In genomic region chr17:67474081-67474661, GRCh38 we compare ENCODE assay signal across 9 cellular contexts.
DNase-seq lines count a peak whose midpoint lies in the region; ATAC-seq and TF ChIP-seq lines count a peak whose summit lies in the region.
"Had no signal": no experiment of that assay in that cellular context is flagged by ENCODE, and none has a peak within 500 bp of the region (broad histone marks: within the 10 kb centered on the region; RNA-seq: fewer than 3 reads in every experiment).

No MANE protein-coding gene starts in this region.

- CTCF ChIA-PET in T-cell (lab: Charles Lee) = interaction anchor here (0.5 to 3.4 kb wide), 15 partner anchors 7 to 97 kb away, joined by 3 to 86 read pairs (median 6); partner anchors contain the start of gene PITPNC1 (in 1 of the 2)

- H3K9me3 Mint-ChIP-seq in T-cell = peaks cover 0 to 5% (median 0%) of the 10 kb centered on the region in 3 donors

- H3K27ac Mint-ChIP-seq in T-cell = peak overlapping the region; percentile 89 to 94

- H3K4me1 Mint-ChIP-seq in T-cell = peaks cover 72 to 74% (median 73%) of the 10 kb centered on the region in 3 donors

- H3K27me3 ChIP-seq in rectal smooth muscle tissue (ENCODE audit: control insufficient read depth, insufficient read depth, low read length) = no peaks in the 10 kb centered on the region

- peaks cover 5% of the 10 kb centered on the region for H3K36me3 Mint-ChIP-seq in T-cell

- H3K27ac ChIP-seq in rectal smooth muscle tissue (ENCODE audit: low read depth, low read length) = peak overlapping the region; percentile 6

- ATAC-seq in T-cell (replicated peaks in 1 of 4) (no peak), GM21390 (IDR thresholded peaks at IDR 0.05; ENCODE audit: unreplicated experiment) (no peak), HG03342 (IDR thresholded peaks at IDR 0.05; ENCODE audit: unreplicated experiment) (no peak)

- TF ChIP-seq CTCF in fibroblast of mammary gland (conservative IDR thresholded peaks at IDR 0.05; ENCODE audit: control insufficient read depth, insufficient read depth, low read depth, low read length) = peak; percentile 11

- no peak overlapping the region for H3K9ac ChIP-seq in rectal smooth muscle tissue (ENCODE audit: low read length)

- H3K4me3 ChIP-seq in fibroblast of mammary gland (ENCODE audit: control insufficient read depth, low read depth, low read length) (no peak overlapping the region), rectal smooth muscle tissue (ENCODE audit: low read length) (no peak overlapping the region)

- no peaks in the 10 kb centered on the region for H3K27me3 Mint-ChIP-seq in T-cell

- H3K4me1 ChIP-seq in rectal smooth muscle tissue (ENCODE audit: control insufficient read depth, insufficient read depth, low read length) = no peaks in the 10 kb centered on the region

- peak overlapping the region; percentile 61 to 65 (median 61) for H3K4me3 Mint-ChIP-seq in T-cell

- DNase-seq in ELF-1 (ENCODE audit: low read depth, low spot score) = peak; percentile 32
- DNase-seq in T-cell = no peak
- DNase-seq in fibroblast of mammary gland (ENCODE audit: low read depth) = peak; percentile 96
- no peak for DNase-seq in NCI-H2107 treated with DMSO at 0.1 percent for 48 hours (lab: John Stamatoyannopoulos, UW; ENCODE audit: unreplicated experiment)
- no peak for DNase-seq in dedifferentiated amniotic fluid mesenchymal stem cell (ENCODE audit: extremely low spot score)
- DNase-seq: NCI-H1417 had no signal

- POLR2A ChIA-PET in T-cell (lab: Charles Lee) = interaction anchor here in 1 of 2 donors (0.7 kb wide), 1 partner anchor 43 kb away, joined by 3 read pairs; no protein-coding TSS in a partner anchor

- H3K36me3 ChIP-seq in rectal smooth muscle tissue (ENCODE audit: control insufficient read depth, insufficient read depth, low read length) = no peaks in the 10 kb centered on the region

Comparison
In these comparisons a context has a peak if more than half of its experiments do, and no peak if none do; other contexts are left out.
1. DNase-seq: peak in ELF-1 (single experiment) and fibroblast of mammary gland (single experiment); none in T-cell (0 of 34), NCI-H2107 treated with DMSO at 0.1 percent for 48 hours (single experiment) and dedifferentiated amniotic fluid mesenchymal stem cell (single experiment).